ENCODE assay signal across 2 cellular contexts in genomic region chr10:93599335-93599734, GRCh38.
TF ChIP-seq lines count a peak whose summit lies in the region.

No MANE protein-coding gene starts in this region.

TF ChIP-seq in HEK293, 187 proteins besides CTCF, POLR2A, EP300 and RAD21:
- TF ChIP-seq ZNF645 (tag by site-specific recombination; IDR thresholded peaks at IDR 0.05) (no peak), SCRT2 (tag by site-specific recombination; IDR thresholded peaks at IDR 0.05) (0 out of 2 replicates have a peak, but pooled peaks have one; percentile 32)
TF ChIP-seq in HEK293: peak in this region for 1.

TF ChIP-seq in HepG2, 621 proteins besides CTCF, POLR2A, EP300 and RAD21 (continues in another document):
- no peak for TF ChIP-seq THYN1 (CRISPR knock-in tag; IDR thresholded peaks at IDR 0.05; ENCODE audit: borderline replicate concordance, low read depth)
- peak; percentile 35; the same call in 1 of the 2 replicates for TF ChIP-seq RBFOX2 (IDR thresholded peaks at IDR 0.05; ENCODE audit: low read depth, low read length)
- no peak for TF ChIP-seq FOXC1 (CRISPR knock-in tag; IDR thresholded peaks at IDR 0.05; ENCODE audit: borderline replicate concordance)
- no peak for TF ChIP-seq ZFP41 (CRISPR knock-in tag; IDR thresholded peaks at IDR 0.05; ENCODE audit: borderline replicate concordance)
- no peak for TF ChIP-seq JUNB (CRISPR knock-in tag; IDR thresholded peaks at IDR 0.05; ENCODE audit: borderline replicate concordance)
- TF ChIP-seq ZNF343 (CRISPR knock-in tag; IDR thresholded peaks at IDR 0.05): 0 out of 2 replicates have a peak, but pooled peaks have one; percentile 26
- no peak for TF ChIP-seq ZNF766 (CRISPR knock-in tag; IDR thresholded peaks at IDR 0.05; ENCODE audit: borderline replicate concordance)
- TF ChIP-seq ZNF652 (CRISPR knock-in tag; IDR thresholded peaks at IDR 0.05; ENCODE audit: borderline replicate concordance, low read depth): 0 out of 2 replicates have a peak, but pooled peaks have one; percentile 43
- no peak for TF ChIP-seq ZNF644 (CRISPR knock-in tag; IDR thresholded peaks at IDR 0.05; ENCODE audit: low read depth)
- no peak for TF ChIP-seq ATF1 (CRISPR knock-in tag; IDR thresholded peaks at IDR 0.05)
- TF ChIP-seq, protein P1, sequence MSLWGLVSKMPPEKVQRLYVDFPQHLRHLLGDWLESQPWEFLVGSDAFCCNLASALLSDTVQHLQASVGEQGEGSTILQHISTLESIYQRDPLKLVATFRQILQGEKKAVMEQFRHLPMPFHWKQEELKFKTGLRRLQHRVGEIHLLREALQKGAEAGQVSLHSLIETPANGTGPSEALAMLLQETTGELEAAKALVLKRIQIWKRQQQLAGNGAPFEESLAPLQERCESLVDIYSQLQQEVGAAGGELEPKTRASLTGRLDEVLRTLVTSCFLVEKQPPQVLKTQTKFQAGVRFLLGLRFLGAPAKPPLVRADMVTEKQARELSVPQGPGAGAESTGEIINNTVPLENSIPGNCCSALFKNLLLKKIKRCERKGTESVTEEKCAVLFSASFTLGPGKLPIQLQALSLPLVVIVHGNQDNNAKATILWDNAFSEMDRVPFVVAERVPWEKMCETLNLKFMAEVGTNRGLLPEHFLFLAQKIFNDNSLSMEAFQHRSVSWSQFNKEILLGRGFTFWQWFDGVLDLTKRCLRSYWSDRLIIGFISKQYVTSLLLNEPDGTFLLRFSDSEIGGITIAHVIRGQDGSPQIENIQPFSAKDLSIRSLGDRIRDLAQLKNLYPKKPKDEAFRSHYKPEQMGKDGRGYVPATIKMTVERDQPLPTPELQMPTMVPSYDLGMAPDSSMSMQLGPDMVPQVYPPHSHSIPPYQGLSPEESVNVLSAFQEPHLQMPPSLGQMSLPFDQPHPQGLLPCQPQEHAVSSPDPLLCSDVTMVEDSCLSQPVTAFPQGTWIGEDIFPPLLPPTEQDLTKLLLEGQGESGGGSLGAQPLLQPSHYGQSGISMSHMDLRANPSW (CRISPR knock-in tag; IDR thresholded peaks at IDR 0.05; ENCODE audit: borderline replicate concordance): no peak
- no peak for TF ChIP-seq ZNF777 (CRISPR knock-in tag; IDR thresholded peaks at IDR 0.05)
- TF ChIP-seq ZNF546 (CRISPR knock-in tag; conservative IDR thresholded peaks at IDR 0.05): no peak
- no peak for TF ChIP-seq CHD2 (IDR thresholded peaks at IDR 0.05; ENCODE audit: low read depth, low read length)
- TF ChIP-seq ZMYM2 (CRISPR knock-in tag; IDR thresholded peaks at IDR 0.05): no peak
- no peak for TF ChIP-seq ZNF234 (CRISPR knock-in tag; conservative IDR thresholded peaks at IDR 0.05)
- no peak for TF ChIP-seq RCOR2 (CRISPR knock-in tag; IDR thresholded peaks at IDR 0.05)
- no peak for TF ChIP-seq HDAC6 (IDR thresholded peaks at IDR 0.05; ENCODE audit: low read depth, low read length)
- TF ChIP-seq, protein P2, sequence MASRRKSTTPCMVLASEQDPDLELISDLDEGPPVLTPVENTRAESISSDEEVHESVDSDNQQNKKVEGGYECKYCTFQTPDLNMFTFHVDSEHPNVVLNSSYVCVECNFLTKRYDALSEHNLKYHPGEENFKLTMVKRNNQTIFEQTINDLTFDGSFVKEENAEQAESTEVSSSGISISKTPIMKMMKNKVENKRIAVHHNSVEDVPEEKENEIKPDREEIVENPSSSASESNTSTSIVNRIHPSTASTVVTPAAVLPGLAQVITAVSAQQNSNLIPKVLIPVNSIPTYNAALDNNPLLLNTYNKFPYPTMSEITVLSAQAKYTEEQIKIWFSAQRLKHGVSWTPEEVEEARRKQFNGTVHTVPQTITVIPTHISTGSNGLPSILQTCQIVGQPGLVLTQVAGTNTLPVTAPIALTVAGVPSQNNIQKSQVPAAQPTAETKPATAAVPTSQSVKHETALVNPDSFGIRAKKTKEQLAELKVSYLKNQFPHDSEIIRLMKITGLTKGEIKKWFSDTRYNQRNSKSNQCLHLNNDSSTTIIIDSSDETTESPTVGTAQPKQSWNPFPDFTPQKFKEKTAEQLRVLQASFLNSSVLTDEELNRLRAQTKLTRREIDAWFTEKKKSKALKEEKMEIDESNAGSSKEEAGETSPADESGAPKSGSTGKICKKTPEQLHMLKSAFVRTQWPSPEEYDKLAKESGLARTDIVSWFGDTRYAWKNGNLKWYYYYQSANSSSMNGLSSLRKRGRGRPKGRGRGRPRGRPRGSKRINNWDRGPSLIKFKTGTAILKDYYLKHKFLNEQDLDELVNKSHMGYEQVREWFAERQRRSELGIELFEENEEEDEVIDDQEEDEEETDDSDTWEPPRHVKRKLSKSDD (CRISPR knock-in tag; IDR thresholded peaks at IDR 0.05; ENCODE audit: low read depth): no peak
- TF ChIP-seq MXI1 (IDR thresholded peaks at IDR 0.05; ENCODE audit: borderline replicate concordance, low read depth, low read length): no peak
- TF ChIP-seq CREM (IDR thresholded peaks at IDR 0.05): no peak; the same call in 1 of the 2 replicates
- TF ChIP-seq CREM (CRISPR knock-in tag; IDR thresholded peaks at IDR 0.05): no peak
- no peak for TF ChIP-seq ZNF572 (CRISPR knock-in tag; IDR thresholded peaks at IDR 0.05)
- TF ChIP-seq, protein P3, sequence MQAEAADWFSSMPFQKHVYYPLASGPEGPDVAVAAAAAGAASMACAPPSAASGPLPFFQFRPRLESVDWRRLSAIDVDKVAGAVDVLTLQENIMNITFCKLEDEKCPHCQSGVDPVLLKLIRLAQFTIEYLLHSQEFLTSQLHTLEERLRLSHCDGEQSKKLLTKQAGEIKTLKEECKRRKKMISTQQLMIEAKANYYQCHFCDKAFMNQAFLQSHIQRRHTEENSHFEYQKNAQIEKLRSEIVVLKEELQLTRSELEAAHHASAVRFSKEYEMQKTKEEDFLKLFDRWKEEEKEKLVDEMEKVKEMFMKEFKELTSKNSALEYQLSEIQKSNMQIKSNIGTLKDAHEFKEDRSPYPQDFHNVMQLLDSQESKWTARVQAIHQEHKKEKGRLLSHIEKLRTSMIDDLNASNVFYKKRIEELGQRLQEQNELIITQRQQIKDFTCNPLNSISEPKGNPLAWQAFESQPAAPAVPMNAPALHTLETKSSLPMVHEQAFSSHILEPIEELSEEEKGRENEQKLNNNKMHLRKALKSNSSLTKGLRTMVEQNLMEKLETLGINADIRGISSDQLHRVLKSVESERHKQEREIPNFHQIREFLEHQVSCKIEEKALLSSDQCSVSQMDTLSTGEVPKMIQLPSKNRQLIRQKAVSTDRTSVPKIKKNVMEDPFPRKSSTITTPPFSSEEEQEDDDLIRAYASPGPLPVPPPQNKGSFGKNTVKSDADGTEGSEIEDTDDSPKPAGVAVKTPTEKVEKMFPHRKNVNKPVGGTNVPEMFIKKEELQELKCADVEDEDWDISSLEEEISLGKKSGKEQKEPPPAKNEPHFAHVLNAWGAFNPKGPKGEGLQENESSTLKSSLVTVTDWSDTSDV (CRISPR knock-in tag; IDR thresholded peaks at IDR 0.05): no peak
- no peak for TF ChIP-seq DMAP1 (CRISPR knock-in tag; IDR thresholded peaks at IDR 0.05)
- no peak for TF ChIP-seq ETV5 (CRISPR knock-in tag; IDR thresholded peaks at IDR 0.05; ENCODE audit: borderline replicate concordance)
- no peak for TF ChIP-seq NCOA5 (CRISPR knock-in tag; IDR thresholded peaks at IDR 0.05)
- TF ChIP-seq EEA1 (CRISPR knock-in tag; IDR thresholded peaks at IDR 0.05; ENCODE audit: borderline replicate concordance): no peak
- TF ChIP-seq UBTF (CRISPR knock-in tag; IDR thresholded peaks at IDR 0.05): no peak
- TF ChIP-seq ESRRA (CRISPR knock-in tag; IDR thresholded peaks at IDR 0.05; ENCODE audit: low read depth): 0 out of 2 replicates have a peak, but pooled peaks have one; percentile 34
- TF ChIP-seq ZBTB1 (CRISPR knock-in tag; IDR thresholded peaks at IDR 0.05; ENCODE audit: borderline replicate concordance): no peak
- TF ChIP-seq, protein P4, sequence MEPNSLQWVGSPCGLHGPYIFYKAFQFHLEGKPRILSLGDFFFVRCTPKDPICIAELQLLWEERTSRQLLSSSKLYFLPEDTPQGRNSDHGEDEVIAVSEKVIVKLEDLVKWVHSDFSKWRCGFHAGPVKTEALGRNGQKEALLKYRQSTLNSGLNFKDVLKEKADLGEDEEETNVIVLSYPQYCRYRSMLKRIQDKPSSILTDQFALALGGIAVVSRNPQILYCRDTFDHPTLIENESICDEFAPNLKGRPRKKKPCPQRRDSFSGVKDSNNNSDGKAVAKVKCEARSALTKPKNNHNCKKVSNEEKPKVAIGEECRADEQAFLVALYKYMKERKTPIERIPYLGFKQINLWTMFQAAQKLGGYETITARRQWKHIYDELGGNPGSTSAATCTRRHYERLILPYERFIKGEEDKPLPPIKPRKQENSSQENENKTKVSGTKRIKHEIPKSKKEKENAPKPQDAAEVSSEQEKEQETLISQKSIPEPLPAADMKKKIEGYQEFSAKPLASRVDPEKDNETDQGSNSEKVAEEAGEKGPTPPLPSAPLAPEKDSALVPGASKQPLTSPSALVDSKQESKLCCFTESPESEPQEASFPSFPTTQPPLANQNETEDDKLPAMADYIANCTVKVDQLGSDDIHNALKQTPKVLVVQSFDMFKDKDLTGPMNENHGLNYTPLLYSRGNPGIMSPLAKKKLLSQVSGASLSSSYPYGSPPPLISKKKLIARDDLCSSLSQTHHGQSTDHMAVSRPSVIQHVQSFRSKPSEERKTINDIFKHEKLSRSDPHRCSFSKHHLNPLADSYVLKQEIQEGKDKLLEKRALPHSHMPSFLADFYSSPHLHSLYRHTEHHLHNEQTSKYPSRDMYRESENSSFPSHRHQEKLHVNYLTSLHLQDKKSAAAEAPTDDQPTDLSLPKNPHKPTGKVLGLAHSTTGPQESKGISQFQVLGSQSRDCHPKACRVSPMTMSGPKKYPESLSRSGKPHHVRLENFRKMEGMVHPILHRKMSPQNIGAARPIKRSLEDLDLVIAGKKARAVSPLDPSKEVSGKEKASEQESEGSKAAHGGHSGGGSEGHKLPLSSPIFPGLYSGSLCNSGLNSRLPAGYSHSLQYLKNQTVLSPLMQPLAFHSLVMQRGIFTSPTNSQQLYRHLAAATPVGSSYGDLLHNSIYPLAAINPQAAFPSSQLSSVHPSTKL (CRISPR knock-in tag; IDR thresholded peaks at IDR 0.05): no peak
- peak; percentile 81 for TF ChIP-seq ZNF629 (CRISPR knock-in tag; conservative IDR thresholded peaks at IDR 0.05)
- TF ChIP-seq, protein P5, sequence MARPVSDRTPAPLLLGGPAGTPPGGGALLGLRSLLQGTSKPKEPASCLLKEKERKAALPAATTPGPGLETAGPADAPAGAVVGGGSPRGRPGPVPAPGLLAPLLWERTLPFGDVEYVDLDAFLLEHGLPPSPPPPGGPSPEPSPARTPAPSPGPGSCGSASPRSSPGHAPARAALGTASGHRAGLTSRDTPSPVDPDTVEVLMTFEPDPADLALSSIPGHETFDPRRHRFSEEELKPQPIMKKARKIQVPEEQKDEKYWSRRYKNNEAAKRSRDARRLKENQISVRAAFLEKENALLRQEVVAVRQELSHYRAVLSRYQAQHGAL (CRISPR knock-in tag; IDR thresholded peaks at IDR 0.05; ENCODE audit: not compliant biosample characterization): no peak
- 0 out of 2 replicates have a peak, but pooled peaks have one; percentile 72 for TF ChIP-seq ZNF761 (CRISPR knock-in tag; conservative IDR thresholded peaks at IDR 0.05)
- no peak for TF ChIP-seq HMGXB3 (CRISPR knock-in tag; IDR thresholded peaks at IDR 0.05; ENCODE audit: borderline replicate concordance)
- no peak for TF ChIP-seq DR1 (CRISPR knock-in tag; IDR thresholded peaks at IDR 0.05)
- TF ChIP-seq ZNF674 (CRISPR knock-in tag; IDR thresholded peaks at IDR 0.05; ENCODE audit: low read depth): no peak
- no peak for TF ChIP-seq FLYWCH1 (CRISPR knock-in tag; IDR thresholded peaks at IDR 0.05)
